In genomic region chr20:41174373-41174772, GRCh38 we compare ENCODE assay signal across 12 cellular contexts. TPM values are rescaled to one million over a fixed set of nuclear protein-coding genes. Genes with fewer than 3 reads are reported as not detected.
DNase-seq lines count a peak whose midpoint lies in the region; ATAC-seq, FAIRE-seq and TF ChIP-seq lines count a peak whose summit lies in the region.
"Had no signal": no experiment of that assay in that cellular context is flagged by ENCODE, and none has a peak within 500 bp of the region (broad histone marks: within the 10 kb centered on the region; RNA-seq: fewer than 3 reads in every experiment).

No MANE protein-coding gene starts in this region.

- H3K9me2 ChIP-seq in Karpas-422 (replicated peaks; ENCODE audit: insufficient read depth, low read length), result no peaks in the 10 kb centered on the region

- peaks cover 15% of the 10 kb centered on the region for H3K4me1 Mint-ChIP-seq in CD4-positive, alpha-beta T cell (ENCODE audit: low read depth)

- no peak overlapping the region for H3K4me3 ChIP-seq in dorsolateral prefrontal cortex
- no peak overlapping the region for H3K4me3 ChIP-seq in psoas muscle
- no peak overlapping the region for H3K4me3 ChIP-seq in Karpas-422 (ENCODE audit: low read length)

- intact Hi-C loops in CD4-positive, alpha-beta T cell (cut with DNase I, micrococcal nuclease), result loop anchor here in 1 of 2 experiments (5.0 kb wide), 1 partner anchor 37 kb away; the partner anchor contains the start of gene PLCG1
- intact Hi-C loops in dorsolateral prefrontal cortex (cut with DNase I), result loop anchor here (5.0 kb wide), 4 partner anchors 37 to 238 kb away; partner anchors contain the start of genes PLCG1 (in 2 of the 2) and ZHX3 (in 1 of the 2)
- intact Hi-C loops in psoas muscle (cut with DNase I), result loop anchor here (5.0 kb wide), 2 partner anchors 58 to 233 kb away; no protein-coding TSS in a partner anchor

- H3K36me3 Mint-ChIP-seq in CD4-positive, alpha-beta T cell (ENCODE audit: low read depth), result peaks cover 86% of the 10 kb centered on the region

- no peaks in the 10 kb centered on the region for H4K20me1 ChIP-seq in Karpas-422 (ENCODE audit: insufficient read depth, low read depth, low read length)

- TF ChIP-seq CTCF in CD4-positive, alpha-beta T cell (IDR thresholded peaks at IDR 0.05), result no peak
- no peak for TF ChIP-seq CTCF in dorsolateral prefrontal cortex (IDR thresholded peaks at IDR 0.05 in 54 of 56, conservative IDR thresholded peaks at IDR 0.05 in 2 of 56; ENCODE audit: low read depth in 1 of 56, partially characterized antibody in 56 of 56)
- no peak for TF ChIP-seq CTCF in psoas muscle (IDR thresholded peaks at IDR 0.05)

- no peak overlapping the region for H3K4me2 ChIP-seq in Karpas-422 (ENCODE audit: low read depth, low read length, poor library complexity, severe bottlenecking)

- H3K9me3 Mint-ChIP-seq in CD4-positive, alpha-beta T cell, result no peaks in the 10 kb centered on the region

- H2AFZ ChIP-seq in Karpas-422 (ENCODE audit: low read length), result no peak overlapping the region
- H2AFZ ChIP-seq: parathyroid adenoma had no signal

- no peak for ATAC-seq in CD4-positive, alpha-beta T cell (ENCODE audit: poor library complexity)
- ATAC-seq in psoas muscle (no peak), HG02973 (IDR thresholded peaks at IDR 0.05; ENCODE audit: unreplicated experiment) (no peak)

- no peaks in the 10 kb centered on the region for H3K27me3 ChIP-seq in CD4-positive, alpha-beta T cell (ENCODE audit: control insufficient read depth, insufficient read depth, low read length)
- no peaks in the 10 kb centered on the region for H3K27me3 ChIP-seq in dorsolateral prefrontal cortex
- no peaks in the 10 kb centered on the region for H3K27me3 ChIP-seq in psoas muscle (ENCODE audit: insufficient read depth in 3 of 3, low read length in 2 of 3)
- H3K27me3 ChIP-seq in Karpas-422 (ENCODE audit: low read length), result no peaks in the 10 kb centered on the region

- H3K4me3 Mint-ChIP-seq in CD4-positive, alpha-beta T cell, result no peak overlapping the region

- H3K9me3 ChIP-seq in CD4-positive, alpha-beta T cell (ENCODE audit: control insufficient read depth, low read length), result no peaks in the 10 kb centered on the region
- H3K9me3 ChIP-seq in psoas muscle, result no peaks in the 10 kb centered on the region
- no peaks in the 10 kb centered on the region for H3K9me3 ChIP-seq in Karpas-422 (ENCODE audit: low read length)
- H3K9me3 ChIP-seq: Caco-2 had no signal

- H3K36me3 ChIP-seq in psoas muscle (ENCODE audit: insufficient read depth in 1 of 2, low read depth in 1 of 2) (peaks cover 2 to 60% of the 10 kb centered on the region in 2 donors), Karpas-422 (ENCODE audit: insufficient read depth, low read length) (peaks cover 5% of the 10 kb centered on the region; the same call in 1 of the 2 replicates)

- POLR2A ChIA-PET in CD4-positive, alpha-beta T cell (lab: Charles Lee), result interaction anchor here (1.4 kb wide), 1 partner anchor 25 kb away, joined by 4 read pairs; no protein-coding TSS in a partner anchor

- CTCF ChIA-PET in CD4-positive, alpha-beta T cell (lab: Charles Lee), result interaction anchor here (3.1 kb wide), 1 partner anchor 58 kb away, joined by 21 read pairs; no protein-coding TSS in a partner anchor

- no peak overlapping the region for H3K27ac ChIP-seq in CD4-positive, alpha-beta T cell (ENCODE audit: low read depth, low read length)
- peak overlapping the region; percentile 51 to 96 (median 91) for H3K27ac ChIP-seq in dorsolateral prefrontal cortex
- H3K27ac ChIP-seq in psoas muscle, result peak overlapping the region; percentile 71
- H3K27ac ChIP-seq in Karpas-422 (ENCODE audit: low read length), result no peak overlapping the region

- H3K27ac Mint-ChIP-seq in CD4-positive, alpha-beta T cell, result peak overlapping the region; percentile 33

- DNase-seq in CD4-positive, alpha-beta T cell, result peak in 1 of 10 experiments; percentile 25
- DNase-seq in HTR-8/SVneo (ENCODE audit: insufficient read length, low spot score) (no peak), dorsolateral prefrontal cortex (peak in 4 of 10 donors; percentile 3 to 37 (median 16)), psoas muscle (peak in 1 of 2 donors; percentile 12), DMS 273 treated with DMSO at 0.1 percent for 48 hours (lab: John Stamatoyannopoulos, UW) (no peak), Karpas-422 (no peak), NOMO-1 treated with DMSO at 0.1 percent for 48 hours (lab: John Stamatoyannopoulos, UW; ENCODE audit: unreplicated experiment) (no peak)
- DNase-seq: activated gamma-delta T cell treated with Interleukin-2 at 50 U/mL for 16 hours, NCI-H146 had no signal

- no peaks in the 10 kb centered on the region for H3K79me2 ChIP-seq in Karpas-422 (ENCODE audit: low read length)
- H3K79me2 ChIP-seq: parathyroid adenoma had no signal

- FAIRE-seq in HTR-8/SVneo (lab: Jason Lieb, UNC), result peak; percentile 33

- WGBS in psoas muscle, 3 donors, result 84 to 93% (median 88%) methylated on average over 10 of the region's 10 CpGs

- no peaks in the 10 kb centered on the region for H3K27me3 Mint-ChIP-seq in CD4-positive, alpha-beta T cell

- H3K4me1 ChIP-seq in psoas muscle (peaks cover 64% of the 10 kb centered on the region), Karpas-422 (ENCODE audit: low read length) (no peaks in the 10 kb centered on the region)
- H3K4me1 ChIP-seq: Caco-2, parathyroid adenoma had no signal

- H3K9ac ChIP-seq in Karpas-422 (ENCODE audit: low read length), result no peak overlapping the region
- H3K9ac ChIP-seq: parathyroid adenoma had no signal

RNA-seq across cellular contexts. Expression of gene PLCG1, which starts 37.0 kb away (rescaled TPM):
- 100 to 1,000 TPM; 387 to 404 TPM for total RNA-seq in CD4-positive, alpha-beta T cell
- 100 to 1,000 TPM; 110 to 346 (median 179) TPM for total RNA-seq in dorsolateral prefrontal cortex
- total RNA-seq in psoas muscle, result 10 to 100 TPM; 21.7 to 43.1 (median 28.0) TPM
- polyA plus RNA-seq in psoas muscle, result 10 to 100 TPM; 16.0 to 26.0 (median 19.7) TPM
- 48.6 and 69.0 TPM in 2 replicates for total RNA-seq in Karpas-422 (2014; rRNA removed; shearing (Covaris generic); ENCODE audit: low replicate concordance)

Comparison
In these comparisons a context has a peak if more than half of its experiments do, and no peak if none do; other contexts are left out.
1. H3K27ac ChIP-seq: peak in dorsolateral prefrontal cortex (59 of 59) and psoas muscle (single experiment); none in CD4-positive, alpha-beta T cell (single experiment) and Karpas-422 (single experiment).